Comparison of ENCODE assay signal across 23 cellular contexts in the genomic region with DNA sequence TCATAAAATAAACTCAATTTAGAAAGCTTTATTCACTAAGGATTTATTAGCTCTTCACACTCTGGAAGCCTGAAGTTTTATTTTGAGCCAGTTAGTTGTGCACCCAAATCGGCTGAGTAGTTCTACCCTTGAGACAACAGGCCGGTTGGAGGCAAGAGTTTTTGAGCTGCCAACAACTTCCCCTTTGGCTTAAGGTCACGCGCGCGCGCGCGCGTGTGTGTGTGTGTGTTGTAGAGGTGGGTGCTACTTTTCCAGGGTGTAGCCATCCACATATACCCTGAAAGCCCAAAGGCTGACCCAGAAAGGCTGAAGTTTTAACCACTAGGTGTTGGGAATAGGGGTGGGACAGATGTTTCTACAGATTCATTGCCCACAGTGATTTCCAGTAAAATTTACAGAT.
"Had no signal": no experiment of that assay in that cellular context is flagged by ENCODE, and none has a peak within 500 bp of the region (broad histone marks: within the 10 kb centered on the region; RNA-seq: fewer than 3 reads in every experiment).

No MANE protein-coding gene starts in this region.

- H3K4me1 ChIP-seq: body of pancreas, prostate gland, tibial artery had no signal

- H3K27ac ChIP-seq: body of pancreas, cardiac muscle cell, epithelial cell of prostate, heart right ventricle, prostate gland, tibial artery had no signal

- H3K36me3 ChIP-seq: cardiac muscle cell, heart right ventricle, prostate gland, tibial artery had no signal

- H3K27me3 ChIP-seq: body of pancreas, cardiac muscle cell, tibial artery had no signal

- H3K4me3 ChIP-seq: body of pancreas, cardiac muscle cell, heart right ventricle, lung, prostate gland, skin epidermis, tibial artery had no signal

- ATAC-seq: activated naive CD8-positive, alpha-beta T cell treated with anti-CD3 and anti-CD28 coated beads, Interleukin-2, amount 50 U/mL, for 24 hours; activated T-cell treated with anti-CD3 and anti-CD28 coated beads, Interleukin-2, amount 50 U/mL, for 72 hours; body of pancreas; left lobe of liver; natural killer cell had no signal

- H3K9me3 ChIP-seq: body of pancreas, heart right ventricle, prostate gland, tibial artery had no signal

- DNase-seq: activated CD4-positive, alpha-beta memory T cell treated with anti-CD3 and anti-CD28 coated beads for 36 hours; activated CD4-positive, alpha-beta T cell treated with anti-CD3 and anti-CD28 coated beads for 48 hours; activated CD4-positive, CD25-positive, alpha-beta regulatory T cell; activated effector memory CD4-positive, alpha-beta T cell treated with Interleukin-2 at 50 U/mL for 16 hours; activated naive CD4-positive, alpha-beta T cell treated with anti-CD3 and anti-CD28 coated beads, Interleukin-2, amount 50 U/mL, for 16 hours; activated naive CD8-positive, alpha-beta T cell treated with anti-CD3 and anti-CD28 coated beads, Interleukin-2, amount 50 U/mL, for 24 hours; activated T-cell treated with anti-CD3 and anti-CD28 coated beads, Interleukin-2, amount 50 U/mL, for 72 hours; anterior cingulate cortex; body of pancreas; cortex of kidney; endodermal cell; heart right ventricle; islet precursor cell; natural killer cell; stimulated activated CD4-positive, alpha-beta T cell treated with anti-CD3 and anti-CD28 coated beads, Interleukin-1b, Interleukin-23, amount 100 ng/mL, for 48 hours; T1000 had no signal
